ENCODE assay signal across 35 cellular contexts in the genomic region with DNA sequence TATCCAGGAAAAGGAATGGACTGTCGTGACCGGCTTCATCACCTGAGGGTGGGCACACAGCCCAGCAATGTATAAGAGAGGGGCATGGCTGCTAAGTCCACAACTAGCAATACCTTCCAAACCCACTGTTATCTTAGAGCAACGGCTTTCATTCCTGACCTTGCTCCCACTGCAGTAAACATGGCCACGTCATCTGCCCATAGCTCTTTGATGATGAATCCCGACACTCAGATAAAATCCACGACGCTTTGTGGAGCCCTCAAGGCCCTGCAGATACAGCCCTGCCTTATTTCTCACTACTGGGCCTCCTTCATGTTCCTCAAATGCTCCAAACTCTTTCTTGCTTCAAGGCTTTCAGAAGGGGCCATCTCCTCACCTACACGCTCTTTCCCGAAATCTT.
"Had no signal": no experiment of that assay in that cellular context is flagged by ENCODE, and none has a peak within 500 bp of the region (broad histone marks: within the 10 kb centered on the region; RNA-seq: fewer than 3 reads in every experiment).

No MANE protein-coding gene starts in this region.

- H3K4me1 ChIP-seq: ascending aorta had no signal

- H3K36me3 Mint-ChIP-seq: activated CD4-positive, alpha-beta memory T cell treated with anti-CD3 and anti-CD28 coated beads for 36 hours; activated naive CD4-positive, alpha-beta T cell treated with anti-CD3 and anti-CD28 coated beads, Interleukin-2, amount 10 ng/mL, durations not matched to agents 7 days and 5 days; activated naive CD4-positive, alpha-beta T cell treated with anti-CD3 and anti-CD28 coated beads, Interleukin-2, amount 50 U/mL, for 24 hours; activated naive CD8-positive, alpha-beta T cell; brain had no signal

- H3K4me3 Mint-ChIP-seq: activated B cell treated with CpG ODN at 0.5 μM for 24 hours; activated CD4-positive, alpha-beta memory T cell treated with anti-CD3 and anti-CD28 coated beads for 36 hours; activated CD4-positive, alpha-beta T cell treated with anti-CD3 and anti-CD28 coated beads, Interleukin-2, amount 10 ng/mL, durations not matched to agents 24 days and 14 days; activated CD8-positive, alpha-beta T cell treated with anti-CD3 and anti-CD28 coated beads for 36 hours; activated naive CD4-positive, alpha-beta T cell treated with anti-CD3 and anti-CD28 coated beads, Interleukin-2, amount 10 ng/mL, durations not matched to agents 7 days and 5 days; activated naive CD4-positive, alpha-beta T cell treated with anti-CD3 and anti-CD28 coated beads, Interleukin-2, amount 50 U/mL, for 24 hours; activated naive CD8-positive, alpha-beta T cell; activated naive CD8-positive, alpha-beta T cell treated with anti-CD3 and anti-CD28 coated beads, Interleukin-2, amount 10 ng/mL, durations not matched to agents 7 days and 5 days; activated naive CD8-positive, alpha-beta T cell treated with anti-CD3 and anti-CD28 coated beads, Interleukin-2, amount 50 U/mL, for 24 hours; brain; central memory CD8-positive, alpha-beta T cell; T-helper 1 cell treated with Interleukin-12 subunit alpha and Interleukin-12 subunit beta and Interleukin-4 antibody, amounts not matched to agents 30 μg/mL and 1 μg/mL, for 36 hours; T-helper 2 cell treated with Interferon-gamma antibody and Interleukin-4, amounts not matched to agents 5 μg/mL and 100 μg/mL, for 36 hours had no signal

- H3K4me3 ChIP-seq: ascending aorta, cardiac muscle cell had no signal

- H3K4me1 Mint-ChIP-seq: activated B cell treated with CpG ODN at 0.5 μM for 24 hours had no signal

- H3K36me3 ChIP-seq: ascending aorta, cardiac muscle cell had no signal

- H3K9me3 Mint-ChIP-seq: activated B cell treated with CpG ODN at 0.5 μM for 24 hours; activated CD4-positive, alpha-beta memory T cell treated with anti-CD3 and anti-CD28 coated beads for 36 hours; activated CD4-positive, alpha-beta T cell treated with anti-CD3 and anti-CD28 coated beads, Interleukin-2, amount 10 ng/mL, durations not matched to agents 24 days and 14 days; activated CD8-positive, alpha-beta T cell treated with anti-CD3 and anti-CD28 coated beads for 36 hours; activated naive CD4-positive, alpha-beta T cell treated with anti-CD3 and anti-CD28 coated beads, Interleukin-2, amount 10 ng/mL, durations not matched to agents 7 days and 5 days; activated naive CD4-positive, alpha-beta T cell treated with anti-CD3 and anti-CD28 coated beads, Interleukin-2, amount 50 U/mL, for 24 hours; activated naive CD8-positive, alpha-beta T cell treated with anti-CD3 and anti-CD28 coated beads, Interleukin-2, amount 10 ng/mL, durations not matched to agents 7 days and 5 days; activated naive CD8-positive, alpha-beta T cell treated with anti-CD3 and anti-CD28 coated beads, Interleukin-2, amount 50 U/mL, for 24 hours; activated T-helper 2 cell treated with anti-CD3 and anti-CD28 coated beads, Interferon-gamma antibody, Interleukin-2, Interleukin-4, amounts not matched to agents 10 μg/mL and 5 μg/mL and 100 μg/mL, durations not matched to agents 14 hours and 24 hours and 36 hours; brain; central memory CD8-positive, alpha-beta T cell; T-helper 1 cell treated with Interleukin-12 subunit alpha and Interleukin-12 subunit beta and Interleukin-4 antibody, amounts not matched to agents 30 μg/mL and 1 μg/mL, for 36 hours; T-helper 2 cell treated with Interferon-gamma antibody and Interleukin-4, amounts not matched to agents 5 μg/mL and 100 μg/mL, for 36 hours had no signal

- ATAC-seq: activated CD8-positive, alpha-beta T cell treated with anti-CD3 and anti-CD28 coated beads for 36 hours; activated naive CD8-positive, alpha-beta T cell treated with anti-CD3 and anti-CD28 coated beads, Interleukin-2, amount 50 U/mL, for 24 hours had no signal

- H3K27me3 ChIP-seq: ascending aorta, cardiac muscle cell had no signal

- H3K27ac ChIP-seq: ascending aorta, cardiac muscle cell, VCaP had no signal

- H3K27ac Mint-ChIP-seq: activated B cell treated with CpG ODN at 0.5 μM for 24 hours; activated CD4-positive, alpha-beta memory T cell treated with anti-CD3 and anti-CD28 coated beads for 36 hours; activated CD4-positive, alpha-beta T cell treated with anti-CD3 and anti-CD28 coated beads, Interleukin-2, amount 10 ng/mL, durations not matched to agents 24 days and 14 days; activated CD8-positive, alpha-beta T cell treated with anti-CD3 and anti-CD28 coated beads for 36 hours; activated naive CD4-positive, alpha-beta T cell treated with anti-CD3 and anti-CD28 coated beads, Interleukin-2, amount 10 ng/mL, durations not matched to agents 7 days and 5 days; activated naive CD4-positive, alpha-beta T cell treated with anti-CD3 and anti-CD28 coated beads, Interleukin-2, amount 50 U/mL, for 24 hours; activated naive CD8-positive, alpha-beta T cell; activated naive CD8-positive, alpha-beta T cell treated with anti-CD3 and anti-CD28 coated beads, Interleukin-2, amount 10 ng/mL, durations not matched to agents 7 days and 5 days; activated naive CD8-positive, alpha-beta T cell treated with anti-CD3 and anti-CD28 coated beads, Interleukin-2, amount 50 U/mL, for 24 hours; activated T-helper 2 cell treated with anti-CD3 and anti-CD28 coated beads, Interferon-gamma antibody, Interleukin-2, Interleukin-4, amounts not matched to agents 10 μg/mL and 5 μg/mL and 100 μg/mL, durations not matched to agents 14 hours and 24 hours and 36 hours; T-helper 1 cell treated with Interleukin-12 subunit alpha and Interleukin-12 subunit beta and Interleukin-4 antibody, amounts not matched to agents 30 μg/mL and 1 μg/mL, for 36 hours; T-helper 2 cell treated with Interferon-gamma antibody and Interleukin-4, amounts not matched to agents 5 μg/mL and 100 μg/mL, for 36 hours had no signal

- H3K27me3 Mint-ChIP-seq: activated B cell treated with CpG ODN at 0.5 μM for 24 hours; activated CD4-positive, alpha-beta memory T cell treated with anti-CD3 and anti-CD28 coated beads for 36 hours; activated CD4-positive, alpha-beta T cell treated with anti-CD3 and anti-CD28 coated beads, Interleukin-2, amount 10 ng/mL, durations not matched to agents 24 days and 14 days; activated naive CD4-positive, alpha-beta T cell treated with anti-CD3 and anti-CD28 coated beads, Interleukin-2, amount 10 ng/mL, durations not matched to agents 7 days and 5 days; activated naive CD4-positive, alpha-beta T cell treated with anti-CD3 and anti-CD28 coated beads, Interleukin-2, amount 50 U/mL, for 24 hours; activated naive CD8-positive, alpha-beta T cell; activated naive CD8-positive, alpha-beta T cell treated with anti-CD3 and anti-CD28 coated beads, Interleukin-2, amount 50 U/mL, for 24 hours; central memory CD8-positive, alpha-beta T cell had no signal

- DNase-seq: activated B cell treated with CpG ODN at 0.5 μM for 24 hours; activated CD4-positive, alpha-beta memory T cell treated with anti-CD3 and anti-CD28 coated beads for 36 hours; activated CD4-positive, alpha-beta T cell treated with anti-CD3 and anti-CD28 coated beads for 4 hours; activated CD4-positive, alpha-beta T cell treated with anti-CD3 and anti-CD28 coated beads, Interleukin-2, amount 10 ng/mL, durations not matched to agents 24 days and 14 days; activated CD4-positive, alpha-beta T cell treated with anti-CD3 and anti-CD28 coated beads, Interleukin-2, amount 50 U/mL, for 1 hour; activated CD4-positive, alpha-beta T cell treated with anti-CD3 and anti-CD28 coated beads, Interleukin-2, amount 50 U/mL, for 4 hours; activated CD4-positive, CD25-positive, alpha-beta regulatory T cell treated with anti-CD3 and anti-CD28 coated beads, Interleukin-2, amount 50 U/mL, for 72 hours; activated CD8-positive, alpha-beta memory T cell treated with anti-CD3 and anti-CD28 coated beads, Interleukin-2, amount 50 U/mL, for 4 hours; activated CD8-positive, alpha-beta T cell treated with anti-CD3 and anti-CD28 coated beads for 36 hours; activated effector memory CD4-positive, alpha-beta T cell treated with Interleukin-2 at 50 U/mL for 16 hours; activated gamma-delta T cell; activated naive CD4-positive, alpha-beta T cell treated with anti-CD3 and anti-CD28 coated beads, Interleukin-2, amount 10 ng/mL, durations not matched to agents 7 days and 5 days; activated naive CD4-positive, alpha-beta T cell treated with Interleukin-2 at 50 U/mL for 16 hours; activated naive CD8-positive, alpha-beta T cell treated with anti-CD3 and anti-CD28 coated beads, Interleukin-2, amount 10 ng/mL, durations not matched to agents 7 days and 5 days; activated naive CD8-positive, alpha-beta T cell treated with anti-CD3 and anti-CD28 coated beads, Interleukin-2, amount 50 U/mL, for 24 hours; activated T-cell treated with anti-CD3 and anti-CD28 coated beads for 4 hours; activated T-cell treated with anti-CD3 and anti-CD28 coated beads, Interleukin-2, amount 50 U/mL, for 1 hour; activated T-cell treated with anti-CD3 and anti-CD28 coated beads, Interleukin-2, amount 50 U/mL, for 48 hours; amygdala; anterior cingulate cortex; caudate nucleus; cerebellar nuclear complex; T-helper 1 cell; T-helper 2 cell; T-helper 9 cell had no signal

- H3K9me3 ChIP-seq: ascending aorta had no signal
